In genomic region chr9:129225815-129226214, GRCh38 we compare ENCODE assay signal across 9 cellular contexts. TPM values are rescaled to one million over a fixed set of nuclear protein-coding genes. Genes with fewer than 3 reads are reported as not detected.
DNase-seq lines count a peak whose midpoint lies in the region; ATAC-seq and TF ChIP-seq lines count a peak whose summit lies in the region.
"Had no signal": no experiment of that assay in that cellular context is flagged by ENCODE, and none has a peak within 500 bp of the region (broad histone marks: within the 10 kb centered on the region; RNA-seq: fewer than 3 reads in every experiment).

No MANE protein-coding gene starts in this region.

- H3K9me3 ChIP-seq in SK-N-SH (no peaks in the 10 kb centered on the region), aorta (ENCODE audit: control insufficient read depth, low read length) (no peaks in the 10 kb centered on the region)
- H3K9me3 ChIP-seq: thoracic aorta had no signal

- no peak overlapping the region for H3K27ac Mint-ChIP-seq in Calu3 (ENCODE audit: unreplicated experiment)
- H3K27ac Mint-ChIP-seq in central memory CD8-positive, alpha-beta T cell (ENCODE audit: low read depth), result peak overlapping the region; percentile 92

- no peaks in the 10 kb centered on the region for H3K79me1 ChIP-seq in mesendoderm (ENCODE audit: low read length)

- H3K4me3 ChIP-seq in SK-N-SH (ENCODE audit: low read depth in 2 of 2, low read length in 1 of 2) (no peak overlapping the region), mesendoderm (ENCODE audit: low read length) (no peak overlapping the region), aorta (ENCODE audit: low read length in 2 of 2) (no peak overlapping the region)
- H3K4me3 ChIP-seq: thoracic aorta had no signal

- H2BK15ac ChIP-seq in mesendoderm (replicated peaks; ENCODE audit: low read depth), result no peak overlapping the region

- TF ChIP-seq EP300 in SK-N-SH (IDR thresholded peaks at IDR 0.05; ENCODE audit: borderline replicate concordance in 1 of 2, low read depth in 1 of 2, low read length in 1 of 2), result peak; percentile 44 to 49; a peak in 3 of 4 replicates

- peak overlapping the region; percentile 61 to 62; a peak in 3 of 4 replicates for H3K27ac ChIP-seq in SK-N-SH (ENCODE audit: low read depth in 2 of 2, low read length in 1 of 2)
- H3K27ac ChIP-seq in mesendoderm (ENCODE audit: low read depth, low read length), result no peak overlapping the region
- no peak overlapping the region for H3K27ac ChIP-seq in aorta (ENCODE audit: low read depth in 1 of 2, low read length in 2 of 2)
- H3K27ac ChIP-seq: thoracic aorta had no signal

- CTCF ChIA-PET in Calu3 (lab: Charles Lee), result no interaction called here
- CTCF ChIA-PET in SK-N-SH (lab: Yijun Ruan, JAX), result no interaction called here

- peak overlapping the region; percentile 70 for H2BK5ac ChIP-seq in mesendoderm (ENCODE audit: low read length)

- H3F3A ChIP-seq in SK-N-SH (replicated peaks; ENCODE audit: insufficient read depth), result peaks cover 3% of the 10 kb centered on the region

- H3K18ac ChIP-seq in mesendoderm (ENCODE audit: low read length), result no peak overlapping the region

- intact Hi-C loops in Calu3 (cut with micrococcal nuclease; ENCODE audit: unreplicated experiment), result no loop called here
- intact Hi-C loops in aorta (cut with DNase I), result no loop called here

- H3K56ac ChIP-seq in mesendoderm (ENCODE audit: low read length), result peak overlapping the region; percentile 67

- H3K27me3 Mint-ChIP-seq in Calu3 (ENCODE audit: unreplicated experiment), result no peaks in the 10 kb centered on the region
- H3K27me3 Mint-ChIP-seq in central memory CD8-positive, alpha-beta T cell, result no peaks in the 10 kb centered on the region

- H2AFZ ChIP-seq in SK-N-SH (ENCODE audit: low read depth), result peak overlapping the region; percentile 70; the same call in 1 of the 2 replicates

- no peaks in the 10 kb centered on the region for H3K79me2 ChIP-seq in SK-N-SH (ENCODE audit: insufficient read depth)
- no peaks in the 10 kb centered on the region for H3K79me2 ChIP-seq in mesendoderm (ENCODE audit: control insufficient read depth, insufficient read depth, low read length)

- no peaks in the 10 kb centered on the region for H4K20me1 ChIP-seq in SK-N-SH (ENCODE audit: insufficient read depth)

- H3K9me2 ChIP-seq in SK-N-SH, result no peaks in the 10 kb centered on the region

- DNase-seq in Calu3 (peak; percentile 64), SK-N-SH (peak; percentile 87), mesendoderm (peak; percentile 94), aorta (peak in 1 of 2 donors; percentile 84), NCI-H2029 (lab: John Stamatoyannopoulos, UW) (no peak), kidney glomerular epithelial cell (lab: John Stamatoyannopoulos, UW) (no peak), DMS53 treated with DMSO at 0.1 percent for 48 hours (lab: John Stamatoyannopoulos, UW; ENCODE audit: unreplicated experiment) (no peak)
- no peak for DNase-seq in central memory CD8-positive, alpha-beta T cell (ENCODE audit: low spot score in 2 of 2)

- ATAC-seq in central memory CD8-positive, alpha-beta T cell (replicated peaks; ENCODE audit: extremely low read depth, poor library complexity, severe bottlenecking), result peak; percentile 57
- peak; percentile 47 for ATAC-seq in aorta (ENCODE audit: low FRiP score)

- H3K4me2 ChIP-seq in SK-N-SH (0 out of 2 replicates have a peak overlapping the region, but pooled peaks have one; percentile 15), mesendoderm (ENCODE audit: low read length) (peak overlapping the region; percentile 15)

- TF ChIP-seq CTCF in Calu3 (IDR thresholded peaks at IDR 0.05; ENCODE audit: unreplicated experiment) (no peak), SK-N-SH (IDR thresholded peaks at IDR 0.05) (no peak)

- H3K4me1 ChIP-seq in SK-N-SH (ENCODE audit: control insufficient read depth in 1 of 2, insufficient read depth in 2 of 2, low read depth in 1 of 2, low read length in 1 of 2), result peaks cover 7 to 9% of the 10 kb centered on the region in 2 experiments; a peak in 2 of 4 replicates
- H3K4me1 ChIP-seq in mesendoderm (ENCODE audit: control insufficient read depth, low read depth, low read length), result peaks cover 3% of the 10 kb centered on the region
- no peaks in the 10 kb centered on the region for H3K4me1 ChIP-seq in aorta (ENCODE audit: control insufficient read depth in 1 of 2, insufficient read depth in 2 of 2, low read length in 2 of 2)

- H3K9ac ChIP-seq in SK-N-SH, result peak overlapping the region; percentile 11; the same call in 1 of the 2 replicates
- no peak overlapping the region for H3K9ac ChIP-seq in mesendoderm (ENCODE audit: low read length)

- H4K5ac ChIP-seq in mesendoderm (ENCODE audit: low read length), result no peak overlapping the region

- 0 out of 2 replicates have a peak, but pooled peaks have one; percentile 3 for TF ChIP-seq RAD21 in SK-N-SH (IDR thresholded peaks at IDR 0.05; ENCODE audit: low read length)

- H3K4me1 Mint-ChIP-seq in Calu3 (ENCODE audit: low read depth, unreplicated experiment), result peaks cover 9% of the 10 kb centered on the region
- peaks cover 41% of the 10 kb centered on the region for H3K4me1 Mint-ChIP-seq in central memory CD8-positive, alpha-beta T cell

- POLR2A ChIA-PET in SK-N-SH (lab: Yijun Ruan, JAX), result no interaction called here

- H3K9me3 Mint-ChIP-seq in Calu3 (ENCODE audit: low read depth, unreplicated experiment), result no peaks in the 10 kb centered on the region
- no peaks in the 10 kb centered on the region for H3K9me3 Mint-ChIP-seq in central memory CD8-positive, alpha-beta T cell

- H3K23ac ChIP-seq in mesendoderm (ENCODE audit: low read length), result no peak overlapping the region

- H4K8ac ChIP-seq in mesendoderm (ENCODE audit: low read depth, low read length), result no peak overlapping the region

- no peak overlapping the region for H2BK120ac ChIP-seq in mesendoderm (ENCODE audit: low read depth, low read length)

- H3K36me3 ChIP-seq in SK-N-SH (replicated peaks in 1 of 2; ENCODE audit: control insufficient read depth in 1 of 2, insufficient read depth in 2 of 2, low read length in 1 of 2) (no peaks in the 10 kb centered on the region), mesendoderm (ENCODE audit: control insufficient read depth, insufficient read depth, low read length) (no peaks in the 10 kb centered on the region), aorta (ENCODE audit: control insufficient read depth in 1 of 2, insufficient read depth in 2 of 2, low read length in 1 of 2) (no peaks in the 10 kb centered on the region)
- H3K36me3 ChIP-seq: thoracic aorta had no signal

- no peaks in the 10 kb centered on the region for H3K36me3 Mint-ChIP-seq in Calu3 (ENCODE audit: insufficient read depth, unreplicated experiment)
- H3K36me3 Mint-ChIP-seq in central memory CD8-positive, alpha-beta T cell (ENCODE audit: insufficient read depth), result peaks cover 3% of the 10 kb centered on the region

- H2AK5ac ChIP-seq in mesendoderm (ENCODE audit: low read length), result no peak overlapping the region

- no peak overlapping the region for H3K4me3 Mint-ChIP-seq in Calu3 (ENCODE audit: low read depth, unreplicated experiment)
- peak overlapping the region; percentile 59 for H3K4me3 Mint-ChIP-seq in central memory CD8-positive, alpha-beta T cell

- H3K27me3 ChIP-seq in SK-N-SH (ENCODE audit: insufficient read depth) (no peaks in the 10 kb centered on the region), mesendoderm (ENCODE audit: insufficient read depth, low read length, poor library complexity) (no peaks in the 10 kb centered on the region), aorta (ENCODE audit: control insufficient read depth in 1 of 2, insufficient read depth in 2 of 2, low read length in 1 of 2) (no peaks in the 10 kb centered on the region)

- H3K4ac ChIP-seq in mesendoderm (ENCODE audit: low read depth, low read length), result no peak overlapping the region

- WGBS in SK-N-SH (ENCODE audit: low lambda C conversion rate), result 21% methylated on average over 12 of the region's 12 CpGs
- no CpG with 5 or more reads among the region's 12 CpGs for WGBS in mesendoderm (ENCODE audit: extremely low coverage, insufficient coverage, low lambda C conversion rate)
- WGBS in aorta, 2 donors, result 48 to 58% methylated on average over 12 of the region's 12 CpGs

- BruUV-seq in Calu3 (replicated peaks; lab: Mats Ljungman, UMichigan), result no TSS peak

TF ChIP-seq in SK-N-SH, 30 proteins besides CTCF, POLR2A, EP300 and RAD21 (continues in another document):
- no peak for TF ChIP-seq FOXJ3 (CRISPR knock-in tag; IDR thresholded peaks at IDR 0.05)
- TF ChIP-seq USF2 (IDR thresholded peaks at IDR 0.05; ENCODE audit: borderline replicate concordance, low read depth, low read length), result no peak
- peak; percentile 74 for TF ChIP-seq MAX (IDR thresholded peaks at IDR 0.05; ENCODE audit: low read depth)
- TF ChIP-seq CHD2 (IDR thresholded peaks at IDR 0.05; ENCODE audit: low read length, partially characterized antibody), result peak; percentile 60
- TF ChIP-seq USF1 (IDR thresholded peaks at IDR 0.05; ENCODE audit: borderline replicate concordance, low read depth), result no peak
- TF ChIP-seq JUND (IDR thresholded peaks at IDR 0.05), result no peak
- peak; percentile 95 for TF ChIP-seq TCF12 (IDR thresholded peaks at IDR 0.05)
- TF ChIP-seq GATA2 (CRISPR knock-in tag; IDR thresholded peaks at IDR 0.05), result no peak
- peak; percentile 73 for TF ChIP-seq SIN3A (IDR thresholded peaks at IDR 0.05; ENCODE audit: borderline replicate concordance, low read depth, low read length)

RNA-seq across cellular contexts. Expression of gene IER5L, which starts 47.8 kb away (rescaled TPM):
- total RNA-seq in Calu3 (2022), result 53.1 and 60.3 TPM in 2 replicates
- polyA plus RNA-seq in SK-N-SH (2012; rRNA removed), result 8.9 and 16.2 TPM in 2 replicates
- 6.6 and 9.6 TPM in 2 replicates for polyA plus RNA-seq in SK-N-SH (2012; cell fraction: cytosol; rRNA removed)
- polyA plus RNA-seq in SK-N-SH (2012; cell fraction: nucleus; rRNA removed), result 22.0 and 25.7 TPM in 2 replicates
- 0.93 TPM for polyA plus RNA-seq in mesendoderm (2013, experiment 1 of 2)
- 0.76 TPM for polyA plus RNA-seq in mesendoderm (2013, experiment 2 of 2)
- total RNA-seq in aorta, result 10 to 100 TPM; 28.3 to 66.9 TPM
- polyA plus RNA-seq in aorta, result 10 to 100 TPM in 1 of 2 donors, 1 to 10 TPM in 1; 8.8 to 37.2 TPM

Comparison
In these comparisons a context has a peak if more than half of its experiments do, and no peak if none do; other contexts are left out.
1. DNase-seq: peak in Calu3 (single experiment), SK-N-SH (single experiment) and mesendoderm (single experiment); none in central memory CD8-positive, alpha-beta T cell (0 of 2), NCI-H2029 (single experiment), kidney glomerular epithelial cell (single experiment) and DMS53 treated with DMSO at 0.1 percent for 48 hours (single experiment).
2. H3K27ac ChIP-seq: peak in SK-N-SH (2 of 2); none in mesendoderm (single experiment) and aorta (0 of 2).